ENCODE assay signal across 3 cellular contexts in the genomic region with DNA sequence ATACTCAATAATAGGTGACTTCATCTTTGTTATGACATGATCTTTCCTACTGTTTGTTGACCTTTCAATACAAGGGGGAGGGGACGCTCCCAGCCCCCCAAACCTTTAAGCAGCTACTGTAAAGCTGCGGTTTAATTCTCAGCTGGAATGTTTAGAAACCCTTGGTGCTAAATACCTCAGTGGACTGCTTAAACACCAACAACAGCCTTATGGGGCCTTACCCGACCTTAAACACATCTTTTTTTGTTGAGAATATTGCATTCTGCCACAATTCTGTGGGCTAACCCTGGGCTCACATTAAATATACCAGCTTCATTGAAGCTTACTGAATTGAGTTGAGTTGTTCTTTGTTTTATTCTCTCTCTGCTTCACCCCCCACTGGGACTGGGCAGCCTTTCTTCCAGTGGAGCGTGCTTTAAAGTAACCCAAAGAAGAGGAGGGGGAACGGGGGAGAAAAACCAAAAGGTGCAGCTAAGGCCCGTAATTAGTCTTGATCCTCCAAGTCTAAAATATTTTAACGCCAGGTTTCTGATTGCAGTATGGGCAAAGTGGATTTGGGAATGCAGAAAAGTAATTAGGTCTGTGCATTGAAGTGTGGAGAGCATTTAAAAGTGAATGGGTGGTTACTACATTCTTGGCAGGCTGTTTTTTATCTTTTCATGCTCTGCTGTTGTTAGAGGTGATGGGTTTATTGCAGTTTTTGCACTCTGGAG.
TF ChIP-seq lines count a peak whose summit lies in the region.

No MANE protein-coding gene starts in this region.

TF ChIP-seq in HEK293, 187 proteins besides CTCF, POLR2A, EP300 and RAD21 (continues in another document):
- TF ChIP-seq RBAK (tag by site-specific recombination; IDR thresholded peaks at IDR 0.05) (no peak), ZNF155 (tag by site-specific recombination; IDR thresholded peaks at IDR 0.05) (no peak), ZNF157 (tag by site-specific recombination; IDR thresholded peaks at IDR 0.05) (no peak), ZNF274 (IDR thresholded peaks at IDR 0.05; ENCODE audit: low read length) (no peak), ZNF274 (tag by site-specific recombination; IDR thresholded peaks at IDR 0.05; ENCODE audit: borderline replicate concordance) (no peak), ZNF837 (tag by site-specific recombination; IDR thresholded peaks at IDR 0.05) (no peak), ZNF426 (tag by site-specific recombination; IDR thresholded peaks at IDR 0.05) (no peak), ZFP41 (tag by site-specific recombination; IDR thresholded peaks at IDR 0.05; ENCODE audit: borderline replicate concordance) (no peak), KLF10 (tag by site-specific recombination; IDR thresholded peaks at IDR 0.05) (no peak), ZBTB8A (tag by site-specific recombination; IDR thresholded peaks at IDR 0.05) (0 out of 2 replicates have a peak, but pooled peaks have one; percentile 8)
- TF ChIP-seq, protein P1, sequence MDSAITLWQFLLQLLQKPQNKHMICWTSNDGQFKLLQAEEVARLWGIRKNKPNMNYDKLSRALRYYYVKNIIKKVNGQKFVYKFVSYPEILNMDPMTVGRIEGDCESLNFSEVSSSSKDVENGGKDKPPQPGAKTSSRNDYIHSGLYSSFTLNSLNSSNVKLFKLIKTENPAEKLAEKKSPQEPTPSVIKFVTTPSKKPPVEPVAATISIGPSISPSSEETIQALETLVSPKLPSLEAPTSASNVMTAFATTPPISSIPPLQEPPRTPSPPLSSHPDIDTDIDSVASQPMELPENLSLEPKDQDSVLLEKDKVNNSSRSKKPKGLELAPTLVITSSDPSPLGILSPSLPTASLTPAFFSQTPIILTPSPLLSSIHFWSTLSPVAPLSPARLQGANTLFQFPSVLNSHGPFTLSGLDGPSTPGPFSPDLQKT (IDR thresholded peaks at IDR 0.05; ENCODE audit: borderline replicate concordance, low read depth, low read length) = no peak
- TF ChIP-seq, protein P2, sequence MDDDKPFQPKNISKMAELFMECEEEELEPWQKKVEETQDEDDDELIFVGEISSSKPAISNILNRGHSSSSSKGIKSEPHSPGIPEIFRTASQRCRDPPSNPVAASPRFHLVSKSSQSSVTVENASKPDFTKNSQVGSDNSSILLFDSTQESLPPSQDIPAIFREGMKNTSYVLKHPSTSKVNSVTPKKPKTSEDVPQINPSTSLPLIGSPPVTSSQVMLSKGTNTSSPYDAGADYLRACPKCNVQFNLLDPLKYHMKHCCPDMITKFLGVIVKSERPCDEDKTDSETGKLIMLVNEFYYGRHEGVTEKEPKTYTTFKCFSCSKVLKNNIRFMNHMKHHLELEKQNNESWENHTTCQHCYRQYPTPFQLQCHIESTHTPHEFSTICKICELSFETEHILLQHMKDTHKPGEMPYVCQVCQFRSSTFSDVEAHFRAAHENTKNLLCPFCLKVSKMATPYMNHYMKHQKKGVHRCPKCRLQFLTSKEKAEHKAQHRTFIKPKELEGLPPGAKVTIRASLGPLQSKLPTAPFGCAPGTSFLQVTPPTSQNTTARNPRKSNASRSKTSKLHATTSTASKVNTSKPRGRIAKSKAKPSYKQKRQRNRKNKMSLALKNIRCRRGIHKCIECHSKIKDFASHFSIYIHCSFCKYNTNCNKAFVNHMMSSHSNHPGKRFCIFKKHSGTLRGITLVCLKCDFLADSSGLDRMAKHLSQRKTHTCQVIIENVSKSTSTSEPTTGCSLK (tag by site-specific recombination; IDR thresholded peaks at IDR 0.05) = no peak
- TF ChIP-seq, protein P3, sequence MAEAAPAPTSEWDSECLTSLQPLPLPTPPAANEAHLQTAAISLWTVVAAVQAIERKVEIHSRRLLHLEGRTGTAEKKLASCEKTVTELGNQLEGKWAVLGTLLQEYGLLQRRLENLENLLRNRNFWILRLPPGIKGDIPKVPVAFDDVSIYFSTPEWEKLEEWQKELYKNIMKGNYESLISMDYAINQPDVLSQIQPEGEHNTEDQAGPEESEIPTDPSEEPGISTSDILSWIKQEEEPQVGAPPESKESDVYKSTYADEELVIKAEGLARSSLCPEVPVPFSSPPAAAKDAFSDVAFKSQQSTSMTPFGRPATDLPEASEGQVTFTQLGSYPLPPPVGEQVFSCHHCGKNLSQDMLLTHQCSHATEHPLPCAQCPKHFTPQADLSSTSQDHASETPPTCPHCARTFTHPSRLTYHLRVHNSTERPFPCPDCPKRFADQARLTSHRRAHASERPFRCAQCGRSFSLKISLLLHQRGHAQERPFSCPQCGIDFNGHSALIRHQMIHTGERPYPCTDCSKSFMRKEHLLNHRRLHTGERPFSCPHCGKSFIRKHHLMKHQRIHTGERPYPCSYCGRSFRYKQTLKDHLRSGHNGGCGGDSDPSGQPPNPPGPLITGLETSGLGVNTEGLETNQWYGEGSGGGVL (tag by site-specific recombination; IDR thresholded peaks at IDR 0.05) = peak; percentile 56

TF ChIP-seq in WTC11, 78 proteins besides CTCF, POLR2A, EP300 and RAD21:
- no peak for TF ChIP-seq ZNF232 (CRISPR knock-in tag; IDR thresholded peaks at IDR 0.05)
- no peak for TF ChIP-seq ZNF138 (CRISPR knock-in tag; conservative IDR thresholded peaks at IDR 0.05)
- no peak for TF ChIP-seq TEAD1 (CRISPR knock-in tag; IDR thresholded peaks at IDR 0.05)
- TF ChIP-seq ESRRA (CRISPR knock-in tag; IDR thresholded peaks at IDR 0.05; ENCODE audit: borderline replicate concordance) = no peak

TF ChIP-seq in SK-N-SH, 30 proteins besides CTCF, POLR2A, EP300 and RAD21:
- no peak for TF ChIP-seq FOSL2 (IDR thresholded peaks at IDR 0.05; ENCODE audit: borderline replicate concordance, low read depth)
- no peak for TF ChIP-seq NFIC (IDR thresholded peaks at IDR 0.05; ENCODE audit: borderline replicate concordance)
- no peak for TF ChIP-seq GABPA (IDR thresholded peaks at IDR 0.05; ENCODE audit: low read depth)
- TF ChIP-seq RXRA (IDR thresholded peaks at IDR 0.05; ENCODE audit: borderline replicate concordance, low read depth) = no peak
- no peak for TF ChIP-seq POLR2AphosphoS5 (IDR thresholded peaks at IDR 0.05; ENCODE audit: low read depth, low read length)
- TF ChIP-seq, protein P4, sequence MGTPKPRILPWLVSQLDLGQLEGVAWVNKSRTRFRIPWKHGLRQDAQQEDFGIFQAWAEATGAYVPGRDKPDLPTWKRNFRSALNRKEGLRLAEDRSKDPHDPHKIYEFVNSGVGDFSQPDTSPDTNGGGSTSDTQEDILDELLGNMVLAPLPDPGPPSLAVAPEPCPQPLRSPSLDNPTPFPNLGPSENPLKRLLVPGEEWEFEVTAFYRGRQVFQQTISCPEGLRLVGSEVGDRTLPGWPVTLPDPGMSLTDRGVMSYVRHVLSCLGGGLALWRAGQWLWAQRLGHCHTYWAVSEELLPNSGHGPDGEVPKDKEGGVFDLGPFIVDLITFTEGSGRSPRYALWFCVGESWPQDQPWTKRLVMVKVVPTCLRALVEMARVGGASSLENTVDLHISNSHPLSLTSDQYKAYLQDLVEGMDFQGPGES (IDR thresholded peaks at IDR 0.05; ENCODE audit: low read depth, low read length) = no peak
- no peak for TF ChIP-seq ELF1 (IDR thresholded peaks at IDR 0.05)
